Comparison of ENCODE assay signal across 1 cellular context in the genomic region with DNA sequence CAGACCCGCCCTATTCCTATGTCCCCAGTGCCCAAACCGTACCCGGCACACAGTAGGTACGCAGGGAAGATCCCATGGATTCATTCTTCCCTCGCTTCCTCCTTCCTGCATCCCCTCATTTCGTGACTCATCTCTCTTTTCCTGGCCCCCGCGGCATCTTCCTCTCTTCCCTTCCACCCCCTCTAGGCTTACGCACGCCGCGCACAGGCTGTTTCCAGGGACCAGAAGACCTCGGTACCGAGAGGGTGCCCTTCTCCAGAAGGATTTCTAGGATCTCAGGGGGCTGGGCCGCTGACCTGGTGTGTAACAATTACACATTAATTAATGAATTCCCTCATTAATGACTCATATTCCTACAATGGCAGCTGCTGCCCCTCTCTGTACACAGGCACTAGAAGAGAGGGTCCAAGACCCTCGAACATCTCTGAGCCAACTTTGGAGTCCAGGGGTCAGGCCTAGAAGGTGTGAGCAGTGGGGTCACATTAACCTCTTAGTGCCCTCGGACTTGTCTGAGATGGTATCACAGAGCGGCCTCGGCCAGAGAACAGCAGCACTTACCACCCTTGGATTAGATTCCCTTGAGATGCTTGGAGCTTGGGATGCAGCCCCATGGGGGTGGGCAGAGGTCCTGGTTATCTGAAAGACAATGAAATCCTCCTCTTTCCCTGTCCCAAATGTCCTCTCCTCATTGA.
TF ChIP-seq lines count a peak whose summit lies in the region.

No MANE protein-coding gene starts in this region.

TF ChIP-seq in H1, 55 proteins besides CTCF, POLR2A, EP300 and RAD21:
- TF ChIP-seq KDM4A (IDR thresholded peaks at IDR 0.05; ENCODE audit: low read depth, low read length, severe bottlenecking): peak; percentile 33
- TF ChIP-seq, protein P1, sequence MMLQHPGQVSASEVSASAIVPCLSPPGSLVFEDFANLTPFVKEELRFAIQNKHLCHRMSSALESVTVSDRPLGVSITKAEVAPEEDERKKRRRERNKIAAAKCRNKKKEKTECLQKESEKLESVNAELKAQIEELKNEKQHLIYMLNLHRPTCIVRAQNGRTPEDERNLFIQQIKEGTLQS (IDR thresholded peaks at IDR 0.05; ENCODE audit: insufficient read depth, low read depth, low read length): no peak
